In the genomic region with DNA sequence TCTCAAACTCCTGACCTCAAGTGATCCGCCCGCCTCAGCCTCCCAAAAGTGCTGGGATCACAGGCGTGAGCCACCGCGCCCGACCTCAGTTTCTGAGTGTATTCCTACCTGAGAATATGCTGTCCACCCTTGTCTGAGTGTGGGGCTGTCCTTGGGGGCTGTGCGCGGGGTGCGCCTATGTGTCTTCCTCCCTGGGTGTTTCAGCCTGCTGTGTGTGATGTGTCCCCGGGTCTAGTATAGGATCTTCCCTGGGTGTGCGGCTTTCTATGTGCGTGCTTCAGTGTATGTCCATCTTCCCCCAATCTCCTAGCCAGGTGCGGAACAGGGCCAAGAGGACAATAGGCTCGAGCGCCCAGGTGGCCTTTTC, we compare ENCODE assay signal across 9 cellular contexts. TPM values are rescaled to one million over a fixed set of nuclear protein-coding genes. Genes with fewer than 3 reads are reported as not detected.
DNase-seq lines count a peak whose midpoint lies in the region; TF ChIP-seq lines count a peak whose summit lies in the region.
"Had no signal": no experiment of that assay in that cellular context is flagged by ENCODE, and none has a peak within 500 bp of the region (broad histone marks: within the 10 kb centered on the region; RNA-seq: fewer than 3 reads in every experiment).

No MANE protein-coding gene starts in this region.

- peak; percentile 35 for DNase-seq in GM10266 (ENCODE audit: extremely low spot score)
- no peak for DNase-seq in hepatocyte (ENCODE audit: low spot score)
- no peak for DNase-seq in DMS79 treated with DMSO at 0.1 percent for 48 hours (lab: John Stamatoyannopoulos, UW)
- no peak for DNase-seq in kidney glomerular epithelial cell (lab: John Stamatoyannopoulos, UW)
- DNase-seq in hepatic stellate cell (ENCODE audit: low spot score): no peak
- no peak for DNase-seq in GF-D8 (lab: John Stamatoyannopoulos, UW)

- peaks cover 21% of the 10 kb centered on the region for H3K4me1 Mint-ChIP-seq in activated naive CD8-positive, alpha-beta T cell (ENCODE audit: low read depth)

- H3K4me1 ChIP-seq in hepatocyte (ENCODE audit: insufficient read depth) (peaks cover 31% of the 10 kb centered on the region), skeletal muscle satellite cell (ENCODE audit: control insufficient read depth, insufficient read depth, low read length) (peaks cover 38% of the 10 kb centered on the region)

- H3K9me3 ChIP-seq in hepatocyte (ENCODE audit: low read depth) (no peaks in the 10 kb centered on the region), skeletal muscle satellite cell (replicated peaks; ENCODE audit: low read length) (no peaks in the 10 kb centered on the region)

- no peaks in the 10 kb centered on the region for H3K36me3 ChIP-seq in hepatocyte (replicated peaks; ENCODE audit: insufficient read depth, low read depth)
- no peaks in the 10 kb centered on the region for H3K36me3 ChIP-seq in skeletal muscle satellite cell (ENCODE audit: insufficient read depth, low read length)

- H3K27me3 ChIP-seq in hepatocyte (no peaks in the 10 kb centered on the region), skeletal muscle satellite cell (ENCODE audit: control insufficient read depth, insufficient read depth, low read length) (no peaks in the 10 kb centered on the region)

- H3K9me3 Mint-ChIP-seq in activated naive CD8-positive, alpha-beta T cell (ENCODE audit: low read depth): no peaks in the 10 kb centered on the region

- WGBS in hepatocyte (ENCODE audit: low lambda C conversion rate, missing lambda C conversion rate): 74% methylated on average over 13 of the region's 15 CpGs

- H2AFZ ChIP-seq in hepatocyte: no peak overlapping the region

- no peaks in the 10 kb centered on the region for H3K27me3 Mint-ChIP-seq in activated naive CD8-positive, alpha-beta T cell

- H4K20me1 ChIP-seq in hepatocyte (ENCODE audit: insufficient read depth, poor library complexity, severe bottlenecking): no peaks in the 10 kb centered on the region

- peak overlapping the region; percentile 80 for H3K4me3 Mint-ChIP-seq in activated naive CD8-positive, alpha-beta T cell

- peak overlapping the region; percentile 86 for H3K27ac ChIP-seq in hepatocyte
- H3K27ac ChIP-seq: KMS-11 had no signal

- H3K4me3 ChIP-seq in hepatocyte: no peak overlapping the region
- peak overlapping the region; percentile 55 for H3K4me3 ChIP-seq in skeletal muscle satellite cell (ENCODE audit: low read length)

- H3K9me2 ChIP-seq in hepatocyte (replicated peaks; ENCODE audit: insufficient read depth): no peaks in the 10 kb centered on the region

- no peaks in the 10 kb centered on the region for H3K36me3 Mint-ChIP-seq in activated naive CD8-positive, alpha-beta T cell

- H3K4me2 ChIP-seq in hepatocyte (peak overlapping the region; percentile 76), skeletal muscle satellite cell (ENCODE audit: low read length) (peak overlapping the region; percentile 74)
- H3K4me2 ChIP-seq: KMS-11 had no signal

- TF ChIP-seq CTCF in GM10266 (IDR thresholded peaks at IDR 0.05; ENCODE audit: control insufficient read depth, insufficient read depth, low read depth, missing control alignments): no peak
- no peak for TF ChIP-seq CTCF in hepatocyte (IDR thresholded peaks at IDR 0.05; ENCODE audit: poor library complexity)

- H3K9ac ChIP-seq in skeletal muscle satellite cell (ENCODE audit: low read depth, low read length): peak overlapping the region; percentile 82
- H3K9ac ChIP-seq: KMS-11 had no signal

- H3K79me2 ChIP-seq in hepatocyte: no peaks in the 10 kb centered on the region

- no peak overlapping the region for H3K27ac Mint-ChIP-seq in activated naive CD8-positive, alpha-beta T cell

RNA-seq across cellular contexts. Expression of a gene that starts 8.3 kb away (rescaled TPM):
- total RNA-seq in hepatocyte: 155 and 186 TPM in 2 replicates
- polyA plus RNA-seq in hepatocyte: 314 and 336 TPM in 2 replicates
- total RNA-seq in skeletal muscle satellite cell (2012; rRNA removed): 81.5 and 145 TPM in 2 replicates

RNA-seq across cellular contexts. Expression of a gene that starts 36.6 kb away (rescaled TPM):
- total RNA-seq in hepatocyte: 0.76 and 1.2 TPM in 2 replicates
- 0.21 and 0.85 TPM in 2 replicates for polyA plus RNA-seq in hepatocyte
- 1.5 TPM in 2 replicates for total RNA-seq in skeletal muscle satellite cell (2012; rRNA removed)
